21 cellular contexts compared by ENCODE assay signal in genomic region chr21:45141507-45141906, GRCh38.
"Had no signal": no experiment of that assay in that cellular context is flagged by ENCODE, and none has a peak within 500 bp of the region (broad histone marks: within the 10 kb centered on the region; RNA-seq: fewer than 3 reads in every experiment).

No MANE protein-coding gene starts in this region.

- H3K4me3 ChIP-seq: dorsolateral prefrontal cortex, esophagus squamous epithelium, left ventricle myocardium inferior, lung, ovary, spleen, tibial nerve, upper lobe of right lung had no signal

- DNase-seq: central memory CD4-positive, alpha-beta T cell; cortex of kidney; dorsolateral prefrontal cortex; effector memory CD4-positive, alpha-beta T cell; esophagus squamous epithelium; foreskin fibroblast; immature natural killer cell; left ventricle myocardium inferior; mesendoderm; naive thymus-derived CD4-positive, alpha-beta T cell; nephron progenitor cell; ovary; spleen; stimulated activated CD4-positive, alpha-beta T cell treated with anti-CD3 and anti-CD28 coated beads, Interleukin-15, amount 100 ng/mL, for 24 hours; stimulated activated CD4-positive, alpha-beta T cell treated with anti-CD3 and anti-CD28 coated beads, Interleukin-1b, Interleukin-23, amount 100 ng/mL, for 48 hours; stimulated activated CD4-positive, alpha-beta T cell treated with anti-CD3 and anti-CD28 coated beads, Interleukin-4, amount 100 ng/mL, for 24 hours had no signal

- H3K9me3 ChIP-seq: esophagus squamous epithelium, left ventricle myocardium inferior, ovary, spleen, tibial nerve, upper lobe of right lung had no signal

- H3K4me1 ChIP-seq: upper lobe of right lung had no signal

- H3K36me3 ChIP-seq: ovary, upper lobe of right lung had no signal

- ATAC-seq: naive thymus-derived CD4-positive, alpha-beta T cell; right cardiac atrium; stimulated activated memory B cell treated with anti-CD40 and anti-IgM and Interleukin-4, amounts not matched to agents 10 μg/mL and 1 μg/mL and 100 μg/mL, for 72 hours; upper lobe of right lung had no signal

- H3K27me3 ChIP-seq: dorsolateral prefrontal cortex, esophagus squamous epithelium, ovary, spleen, tibial nerve, upper lobe of right lung had no signal

- H3K27ac ChIP-seq: dorsolateral prefrontal cortex, esophagus squamous epithelium, left ventricle myocardium inferior, ovary, spleen, tibial nerve, upper lobe of right lung had no signal
